In genomic region chr19:10625003-10625761, GRCh38 we compare ENCODE assay signal across 9 cellular contexts. TPM values are rescaled to one million over a fixed set of nuclear protein-coding genes. Genes with fewer than 3 reads are reported as not detected.
A peak's percentile ranks its signal among the peaks of the same experiment; 100 is the strongest.
DNase-seq lines count a peak whose midpoint lies in the region; ATAC-seq and TF ChIP-seq lines count a peak whose summit lies in the region.
"Had no signal": no experiment of that assay in that cellular context is flagged by ENCODE, and none has a peak within 500 bp of the region (broad histone marks: within the 10 kb centered on the region; RNA-seq: fewer than 3 reads in every experiment).

Gene SLC44A2, plus strand, starts transcription at chr19:10625553. Its CDS starts 81 bp downstream, at chr19:10625634.

- H2AFZ ChIP-seq in IMR-90 (replicated peaks; ENCODE audit: low read length, poor library complexity) (peak within 1 kb of the TSS; percentile 93), neuron (ENCODE audit: low read depth, low read length) (no peak within 1 kb of the TSS)

- in situ Hi-C loops in IMR-90 (cut with MboI; ENCODE audit: low sequenced_read_pairs): no loop called here

- dilution Hi-C loops in IMR-90 (cut with HindIII; ENCODE audit: low sequenced_read_pairs, unreplicated experiment): no loop called here

- H3K56ac ChIP-seq in IMR-90 (ENCODE audit: extremely low read depth, insufficient read depth, low read length): peak within 1 kb of the TSS; percentile 61

- H3K4me2 ChIP-seq in IMR-90 (ENCODE audit: low read depth, low read length): peak within 1 kb of the TSS; percentile 93

- no peaks in the 10 kb centered on the region; the same call in none of the 2 replicates for H4K20me1 ChIP-seq in IMR-90 (ENCODE audit: insufficient read depth, low read length)

- no peak for TF ChIP-seq POLR2A in IMR-90 (IDR thresholded peaks at IDR 0.05; ENCODE audit: low read depth, low read length)

- peak within 1 kb of the TSS; percentile 87 for H2BK120ac ChIP-seq in IMR-90 (ENCODE audit: low read depth, low read length)

- no TSS peak for BruUV-seq in IMR-90 (replicated peaks; lab: Mats Ljungman, UMichigan)

- peak within 1 kb of the TSS; percentile 94 for H2AK9ac ChIP-seq in IMR-90 (replicated peaks; ENCODE audit: low read depth, low read length, poor library complexity)

- H3K9me1 ChIP-seq in IMR-90 (ENCODE audit: insufficient read depth, low read length): peaks cover 19% of the 10 kb centered on the region

- TF ChIP-seq RAD21 in IMR-90 (IDR thresholded peaks at IDR 0.05; ENCODE audit: low read length): no peak

- no peak for TF ChIP-seq CTCF in C4-2B (conservative IDR thresholded peaks at IDR 0.05)
- TF ChIP-seq CTCF in IMR-90 (conservative IDR thresholded peaks at IDR 0.05; ENCODE audit: low read depth, low read length): no peak

- peak within 1 kb of the TSS; percentile 14 for H3K18ac ChIP-seq in IMR-90 (ENCODE audit: low read depth, low read length)

- peak within 1 kb of the TSS; percentile 69 for H3K9ac ChIP-seq in IMR-90 (ENCODE audit: low read depth, low read length)
- peak within 1 kb of the TSS; percentile 78 for H3K9ac ChIP-seq in adipocyte (ENCODE audit: low read length)

- peak within 1 kb of the TSS; percentile 93 for H2AK5ac ChIP-seq in IMR-90 (ENCODE audit: low read depth, low read length)

- H3K4me1 ChIP-seq in IMR-90 (ENCODE audit: control insufficient read depth, insufficient read depth, low read length) (peaks cover 11% of the 10 kb centered on the region), adipocyte (ENCODE audit: control insufficient read depth, insufficient read depth, low read length) (peaks cover 7% of the 10 kb centered on the region), neuron (ENCODE audit: insufficient read depth, low read length) (peaks cover 33% of the 10 kb centered on the region)

- peak within 1 kb of the TSS; percentile 41; the same call in 1 of the 2 replicates for H2BK20ac ChIP-seq in IMR-90 (ENCODE audit: low read depth, low read length)

- peak within 1 kb of the TSS; percentile 94 for H3K27ac ChIP-seq in C4-2B
- peak within 1 kb of the TSS; percentile 59 for H3K27ac ChIP-seq in IMR-90 (ENCODE audit: insufficient read depth, low read length)
- H3K27ac ChIP-seq: HL-60 had no signal

- peak within 1 kb of the TSS; percentile 86 for H3K14ac ChIP-seq in IMR-90 (replicated peaks; ENCODE audit: low read depth, low read length)

- CTCF ChIA-PET in IMR-90 (lab: Yijun Ruan, JAX): interaction anchor here (0.6 kb wide), 1 partner anchor 665 kb away, joined by 5 read pairs; no protein-coding TSS in a partner anchor

- peak within 1 kb of the TSS; percentile 10; the same call in 1 of the 2 replicates for H4K5ac ChIP-seq in IMR-90 (ENCODE audit: low read depth, low read length)

- WGBS in IMR-90 (ENCODE audit: extremely low coverage in 2 of 2, insufficient read length in 1 of 2), 2 experiments: 3% methylated on average over 18 of the region's 53 CpGs; no CpG with 5 or more reads in 1 of the 2 experiments

- DNase-seq in IMR-90 (peak; percentile 35), adipocyte (ENCODE audit: low read depth) (peak; percentile 90), Right ventricle myocardium inferior (ENCODE audit: missing footprints) (peak; percentile 84)
- no peak for DNase-seq in effector CD4-positive, alpha-beta T cell

- intact Hi-C loops in IMR-90 (cut with micrococcal nuclease) (no loop called here), Right ventricle myocardium inferior (cut with DNase I) (no loop called here)

- peak within 1 kb of the TSS; percentile 17 for H2BK5ac ChIP-seq in IMR-90 (ENCODE audit: low read depth, low read length, poor library complexity, severe bottlenecking)

- H3K27me3 ChIP-seq in IMR-90 (ENCODE audit: control insufficient read depth, insufficient read depth, low read length) (no peaks in the 10 kb centered on the region), adipocyte (replicated peaks; ENCODE audit: control insufficient read depth, insufficient read depth, low read length) (no peaks in the 10 kb centered on the region), neuron (ENCODE audit: insufficient read depth, low read length) (no peaks in the 10 kb centered on the region)

- POLR2A ChIA-PET in IMR-90 (lab: Charles Lee; ENCODE audit: unreplicated experiment): no interaction called here

- peak within 1 kb of the TSS; percentile 90 for H3K23ac ChIP-seq in IMR-90 (ENCODE audit: low read depth, low read length)

- H3K36me3 ChIP-seq in IMR-90 (ENCODE audit: control insufficient read depth, insufficient read depth, low read length) (peaks cover 17% of the 10 kb centered on the region), adipocyte (ENCODE audit: control insufficient read depth, insufficient read depth, low read length, severe bottlenecking) (peaks cover 6% of the 10 kb centered on the region), neuron (ENCODE audit: insufficient read depth, low read length) (peaks cover 32% of the 10 kb centered on the region)

- H3K4me3 ChIP-seq in IMR-90 (ENCODE audit: insufficient read depth, low read depth, low read length) (peak within 1 kb of the TSS; percentile 53), adipocyte (ENCODE audit: low read length) (peak within 1 kb of the TSS; percentile 82), neuron (ENCODE audit: low read length) (peak within 1 kb of the TSS; percentile 95)

- ATAC-seq in IMR-90 (ENCODE audit: low read depth) (peak; percentile 98), Right ventricle myocardium inferior (peak; percentile 97), HG02973 (IDR thresholded peaks at IDR 0.05; ENCODE audit: unreplicated experiment) (no peak), GM19395 (IDR thresholded peaks at IDR 0.05; ENCODE audit: unreplicated experiment) (no peak)

- peak within 1 kb of the TSS; percentile 90 to 96; a peak in 3 of 4 replicates for H4K8ac ChIP-seq in IMR-90 (ENCODE audit: low read depth in 2 of 2, low read length in 2 of 2)

- peaks cover 34 to 63% of the 10 kb centered on the region in 2 experiments for H3K79me1 ChIP-seq in IMR-90 (ENCODE audit: low read depth in 1 of 2, low read length in 2 of 2)

- no peaks in the 10 kb centered on the region for H3K9me3 ChIP-seq in IMR-90 (ENCODE audit: control insufficient read depth, insufficient read depth, low read length)
- no peaks in the 10 kb centered on the region for H3K9me3 ChIP-seq in adipocyte (ENCODE audit: control insufficient read depth, low read length)
- H3K9me3 ChIP-seq in neuron (ENCODE audit: low read length): peaks cover 2% of the 10 kb centered on the region

- H3K4ac ChIP-seq in IMR-90 (ENCODE audit: low read depth, low read length): peak within 1 kb of the TSS; percentile 97

- no peak within 1 kb of the TSS; the same call in 2 of the 3 replicates for H2BK15ac ChIP-seq in IMR-90 (ENCODE audit: low read depth, low read length)

- H4K91ac ChIP-seq in IMR-90 (ENCODE audit: insufficient read depth, low read depth, low read length): peak within 1 kb of the TSS; percentile 94

TF ChIP-seq in IMR-90, 13 proteins besides CTCF, POLR2A, EP300 and RAD21:
- TF ChIP-seq MAZ (IDR thresholded peaks at IDR 0.05; ENCODE audit: borderline replicate concordance, low read depth, low read length) (peak; percentile 73; the same call in 1 of the 2 replicates), CEBPB (IDR thresholded peaks at IDR 0.05; ENCODE audit: low read depth, low read length) (no peak)
TF ChIP-seq in IMR-90: peak in this region for 1.

RNA-seq across cellular contexts. Expression of gene SLC44A2, which starts in this region (rescaled TPM):
- 25.8 and 28.5 TPM in 2 replicates for total RNA-seq in IMR-90 (2012; rRNA removed)
- polyA plus RNA-seq in IMR-90 (2012; rRNA removed): 62.1 and 62.9 TPM in 2 replicates
- polyA plus RNA-seq in IMR-90 (2012; cell fraction: cytosol; rRNA removed): 44.2 and 47.4 TPM in 2 replicates
- polyA plus RNA-seq in IMR-90 (2012; cell fraction: nucleus; rRNA removed; ENCODE audit: low replicate concordance): 90.2 and 94.3 TPM in 2 replicates
- 71.4 TPM for total RNA-seq in Right ventricle myocardium inferior

Comparison
In these comparisons a context has a peak if more than half of its experiments do, and no peak if none do; other contexts are left out.
1. ATAC-seq: peak in IMR-90 (single experiment) and Right ventricle myocardium inferior (single experiment); none in HG02973 (single experiment) and GM19395 (single experiment).
2. Peak in every context shown above with its lines, with median percentiles within 50 percentile points of each other: H3K4me3 ChIP-seq.